ENCODE assay signal across 2 cellular contexts in genomic region chr16:48235058-48235555, GRCh38.
TF ChIP-seq lines count a peak whose summit lies in the region.

No MANE protein-coding gene starts in this region.

TF ChIP-seq in H1, 55 proteins besides CTCF, POLR2A, EP300 and RAD21:
- TF ChIP-seq TEAD4 (IDR thresholded peaks at IDR 0.05; ENCODE audit: low read depth, low read length) (no peak), SP4 (IDR thresholded peaks at IDR 0.05; ENCODE audit: low read length) (no peak), TBP (IDR thresholded peaks at IDR 0.05; ENCODE audit: low read depth, low read length) (no peak), YY1 (IDR thresholded peaks at IDR 0.05; ENCODE audit: low read depth, low read length) (no peak), E2F6 (IDR thresholded peaks at IDR 0.05) (no peak), KDM4A (IDR thresholded peaks at IDR 0.05; ENCODE audit: low read depth, low read length, severe bottlenecking) (no peak), BACH1 (IDR thresholded peaks at IDR 0.05; ENCODE audit: low read length) (no peak), GTF2F1 (IDR thresholded peaks at IDR 0.05; ENCODE audit: borderline replicate concordance, low read depth, low read length) (no peak), CEBPB (IDR thresholded peaks at IDR 0.05; ENCODE audit: low read depth, low read length) (no peak), TAF1 (IDR thresholded peaks at IDR 0.05; ENCODE audit: low read depth, low read length) (no peak), ASH2L (IDR thresholded peaks at IDR 0.05; ENCODE audit: low read length) (no peak)
TF ChIP-seq in H1: peak in this region for 0.

TF ChIP-seq in HepG2, 621 proteins besides CTCF, POLR2A, EP300 and RAD21:
- TF ChIP-seq, protein P1, sequence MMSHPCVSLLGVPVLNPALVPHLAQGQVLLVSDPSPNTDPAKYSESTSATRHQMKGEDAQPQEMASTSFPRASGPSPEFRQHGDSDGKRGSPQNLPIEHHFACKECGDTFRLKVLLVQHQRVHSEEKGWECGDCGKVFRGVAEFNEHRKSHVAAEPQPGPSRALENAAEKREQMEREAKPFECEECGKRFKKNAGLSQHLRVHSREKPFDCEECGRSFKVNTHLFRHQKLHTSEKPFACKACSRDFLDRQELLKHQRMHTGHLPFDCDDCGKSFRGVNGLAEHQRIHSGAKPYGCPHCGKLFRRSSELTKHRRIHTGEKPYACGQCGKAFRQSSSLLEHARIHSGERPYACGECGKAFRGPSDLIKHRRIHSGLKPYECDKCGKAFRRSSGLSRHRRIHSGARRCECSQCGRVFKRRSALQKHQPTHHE (CRISPR knock-in tag; IDR thresholded peaks at IDR 0.05; ENCODE audit: borderline replicate concordance) = no peak
- TF ChIP-seq ZSCAN31 (CRISPR knock-in tag; IDR thresholded peaks at IDR 0.05; ENCODE audit: low read depth) (0 out of 2 replicates have a peak, but pooled peaks have one; percentile 38), ZFP90 (CRISPR knock-in tag; IDR thresholded peaks at IDR 0.05; ENCODE audit: borderline replicate concordance) (no peak), AHR (CRISPR knock-in tag; IDR thresholded peaks at IDR 0.05) (no peak), MAFF (IDR thresholded peaks at IDR 0.05; ENCODE audit: low read depth, low read length) (peak; percentile 12; the same call in 1 of the 2 replicates), CEBPB (IDR thresholded peaks at IDR 0.05; ENCODE audit: borderline replicate concordance, low read depth, low read length) (peak; percentile 66; the same call in 1 of the 2 replicates), SNAPC2 (CRISPR knock-in tag; IDR thresholded peaks at IDR 0.05) (peak; percentile 41; the same call in 1 of the 2 replicates), ZNF761 (CRISPR knock-in tag; conservative IDR thresholded peaks at IDR 0.05) (no peak), ZNF350 (CRISPR knock-in tag; IDR thresholded peaks at IDR 0.05; ENCODE audit: borderline replicate concordance, low read depth) (no peak), KIAA2018 (CRISPR knock-in tag; IDR thresholded peaks at IDR 0.05; ENCODE audit: borderline replicate concordance) (no peak), ZNF614 (CRISPR knock-in tag; IDR thresholded peaks at IDR 0.05; ENCODE audit: borderline replicate concordance) (no peak), SMYD3 (CRISPR knock-in tag; IDR thresholded peaks at IDR 0.05) (no peak), ZNF441 (CRISPR knock-in tag; IDR thresholded peaks at IDR 0.05; ENCODE audit: borderline replicate concordance) (no peak), FLYWCH1 (CRISPR knock-in tag; IDR thresholded peaks at IDR 0.05) (no peak), MIER2 (CRISPR knock-in tag; IDR thresholded peaks at IDR 0.05) (no peak), ZKSCAN1 (IDR thresholded peaks at IDR 0.05; ENCODE audit: low read length) (peak; percentile 95), ZNF160 (CRISPR knock-in tag; IDR thresholded peaks at IDR 0.05) (no peak), KDM1A (CRISPR knock-in tag; IDR thresholded peaks at IDR 0.05) (no peak), ZZZ3 (CRISPR knock-in tag; IDR thresholded peaks at IDR 0.05; ENCODE audit: borderline replicate concordance) (peak; percentile 13; the same call in 1 of the 2 replicates), AFF4 (CRISPR knock-in tag; IDR thresholded peaks at IDR 0.05) (no peak), HBP1 (CRISPR knock-in tag; IDR thresholded peaks at IDR 0.05; ENCODE audit: low read depth) (no peak), MEIS2 (CRISPR knock-in tag; IDR thresholded peaks at IDR 0.05) (no peak), MED8 (CRISPR knock-in tag; IDR thresholded peaks at IDR 0.05; ENCODE audit: insufficient replicate concordance) (no peak), RARG (CRISPR knock-in tag; IDR thresholded peaks at IDR 0.05; ENCODE audit: low read depth) (no peak), KMT2A (CRISPR knock-in tag; IDR thresholded peaks at IDR 0.05) (no peak), ZNF17 (CRISPR knock-in tag; IDR thresholded peaks at IDR 0.05) (peak; percentile 24; the same call in 1 of the 2 replicates), MED13 (CRISPR knock-in tag; IDR thresholded peaks at IDR 0.05) (no peak), KLF11 (CRISPR knock-in tag; IDR thresholded peaks at IDR 0.05) (no peak)
- TF ChIP-seq, protein P2, sequence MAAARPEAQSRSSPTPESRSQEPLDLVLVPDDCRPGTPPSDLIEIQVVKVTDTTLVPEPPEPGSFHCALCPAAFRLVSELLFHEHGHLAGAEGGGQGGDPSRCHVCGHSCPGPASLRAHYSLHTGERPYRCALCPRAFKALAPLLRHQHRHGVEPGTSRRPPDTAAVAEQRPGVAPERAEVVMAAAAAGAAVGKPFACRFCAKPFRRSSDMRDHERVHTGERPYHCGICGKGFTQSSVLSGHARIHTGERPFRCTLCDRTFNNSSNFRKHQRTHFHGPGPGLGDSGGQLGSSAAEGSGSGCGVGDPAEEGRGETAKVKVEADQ (CRISPR knock-in tag; IDR thresholded peaks at IDR 0.05; ENCODE audit: borderline replicate concordance) = no peak
- TF ChIP-seq, protein P3, sequence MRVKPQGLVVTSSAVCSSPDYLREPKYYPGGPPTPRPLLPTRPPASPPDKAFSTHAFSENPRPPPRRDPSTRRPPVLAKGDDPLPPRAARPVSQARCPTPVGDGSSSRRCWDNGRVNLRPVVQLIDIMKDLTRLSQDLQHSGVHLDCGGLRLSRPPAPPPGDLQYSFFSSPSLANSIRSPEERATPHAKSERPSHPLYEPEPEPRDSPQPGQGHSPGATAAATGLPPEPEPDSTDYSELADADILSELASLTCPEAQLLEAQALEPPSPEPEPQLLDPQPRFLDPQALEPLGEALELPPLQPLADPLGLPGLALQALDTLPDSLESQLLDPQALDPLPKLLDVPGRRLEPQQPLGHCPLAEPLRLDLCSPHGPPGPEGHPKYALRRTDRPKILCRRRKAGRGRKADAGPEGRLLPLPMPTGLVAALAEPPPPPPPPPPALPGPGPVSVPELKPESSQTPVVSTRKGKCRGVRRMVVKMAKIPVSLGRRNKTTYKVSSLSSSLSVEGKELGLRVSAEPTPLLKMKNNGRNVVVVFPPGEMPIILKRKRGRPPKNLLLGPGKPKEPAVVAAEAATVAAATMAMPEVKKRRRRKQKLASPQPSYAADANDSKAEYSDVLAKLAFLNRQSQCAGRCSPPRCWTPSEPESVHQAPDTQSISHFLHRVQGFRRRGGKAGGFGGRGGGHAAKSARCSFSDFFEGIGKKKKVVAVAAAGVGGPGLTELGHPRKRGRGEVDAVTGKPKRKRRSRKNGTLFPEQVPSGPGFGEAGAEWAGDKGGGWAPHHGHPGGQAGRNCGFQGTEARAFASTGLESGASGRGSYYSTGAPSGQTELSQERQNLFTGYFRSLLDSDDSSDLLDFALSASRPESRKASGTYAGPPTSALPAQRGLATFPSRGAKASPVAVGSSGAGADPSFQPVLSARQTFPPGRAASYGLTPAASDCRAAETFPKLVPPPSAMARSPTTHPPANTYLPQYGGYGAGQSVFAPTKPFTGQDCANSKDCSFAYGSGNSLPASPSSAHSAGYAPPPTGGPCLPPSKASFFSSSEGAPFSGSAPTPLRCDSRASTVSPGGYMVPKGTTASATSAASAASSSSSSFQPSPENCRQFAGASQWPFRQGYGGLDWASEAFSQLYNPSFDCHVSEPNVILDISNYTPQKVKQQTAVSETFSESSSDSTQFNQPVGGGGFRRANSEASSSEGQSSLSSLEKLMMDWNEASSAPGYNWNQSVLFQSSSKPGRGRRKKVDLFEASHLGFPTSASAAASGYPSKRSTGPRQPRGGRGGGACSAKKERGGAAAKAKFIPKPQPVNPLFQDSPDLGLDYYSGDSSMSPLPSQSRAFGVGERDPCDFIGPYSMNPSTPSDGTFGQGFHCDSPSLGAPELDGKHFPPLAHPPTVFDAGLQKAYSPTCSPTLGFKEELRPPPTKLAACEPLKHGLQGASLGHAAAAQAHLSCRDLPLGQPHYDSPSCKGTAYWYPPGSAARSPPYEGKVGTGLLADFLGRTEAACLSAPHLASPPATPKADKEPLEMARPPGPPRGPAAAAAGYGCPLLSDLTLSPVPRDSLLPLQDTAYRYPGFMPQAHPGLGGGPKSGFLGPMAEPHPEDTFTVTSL (CRISPR knock-in tag; IDR thresholded peaks at IDR 0.05; ENCODE audit: borderline replicate concordance) = no peak
- TF ChIP-seq, protein P4, sequence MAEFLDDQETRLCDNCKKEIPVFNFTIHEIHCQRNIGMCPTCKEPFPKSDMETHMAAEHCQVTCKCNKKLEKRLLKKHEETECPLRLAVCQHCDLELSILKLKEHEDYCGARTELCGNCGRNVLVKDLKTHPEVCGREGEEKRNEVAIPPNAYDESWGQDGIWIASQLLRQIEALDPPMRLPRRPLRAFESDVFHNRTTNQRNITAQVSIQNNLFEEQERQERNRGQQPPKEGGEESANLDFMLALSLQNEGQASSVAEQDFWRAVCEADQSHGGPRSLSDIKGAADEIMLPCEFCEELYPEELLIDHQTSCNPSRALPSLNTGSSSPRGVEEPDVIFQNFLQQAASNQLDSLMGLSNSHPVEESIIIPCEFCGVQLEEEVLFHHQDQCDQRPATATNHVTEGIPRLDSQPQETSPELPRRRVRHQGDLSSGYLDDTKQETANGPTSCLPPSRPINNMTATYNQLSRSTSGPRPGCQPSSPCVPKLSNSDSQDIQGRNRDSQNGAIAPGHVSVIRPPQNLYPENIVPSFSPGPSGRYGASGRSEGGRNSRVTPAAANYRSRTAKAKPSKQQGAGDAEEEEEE (CRISPR knock-in tag; IDR thresholded peaks at IDR 0.05; ENCODE audit: borderline replicate concordance) = no peak
